Comparison of ENCODE assay signal across 8 cellular contexts in the genomic region with DNA sequence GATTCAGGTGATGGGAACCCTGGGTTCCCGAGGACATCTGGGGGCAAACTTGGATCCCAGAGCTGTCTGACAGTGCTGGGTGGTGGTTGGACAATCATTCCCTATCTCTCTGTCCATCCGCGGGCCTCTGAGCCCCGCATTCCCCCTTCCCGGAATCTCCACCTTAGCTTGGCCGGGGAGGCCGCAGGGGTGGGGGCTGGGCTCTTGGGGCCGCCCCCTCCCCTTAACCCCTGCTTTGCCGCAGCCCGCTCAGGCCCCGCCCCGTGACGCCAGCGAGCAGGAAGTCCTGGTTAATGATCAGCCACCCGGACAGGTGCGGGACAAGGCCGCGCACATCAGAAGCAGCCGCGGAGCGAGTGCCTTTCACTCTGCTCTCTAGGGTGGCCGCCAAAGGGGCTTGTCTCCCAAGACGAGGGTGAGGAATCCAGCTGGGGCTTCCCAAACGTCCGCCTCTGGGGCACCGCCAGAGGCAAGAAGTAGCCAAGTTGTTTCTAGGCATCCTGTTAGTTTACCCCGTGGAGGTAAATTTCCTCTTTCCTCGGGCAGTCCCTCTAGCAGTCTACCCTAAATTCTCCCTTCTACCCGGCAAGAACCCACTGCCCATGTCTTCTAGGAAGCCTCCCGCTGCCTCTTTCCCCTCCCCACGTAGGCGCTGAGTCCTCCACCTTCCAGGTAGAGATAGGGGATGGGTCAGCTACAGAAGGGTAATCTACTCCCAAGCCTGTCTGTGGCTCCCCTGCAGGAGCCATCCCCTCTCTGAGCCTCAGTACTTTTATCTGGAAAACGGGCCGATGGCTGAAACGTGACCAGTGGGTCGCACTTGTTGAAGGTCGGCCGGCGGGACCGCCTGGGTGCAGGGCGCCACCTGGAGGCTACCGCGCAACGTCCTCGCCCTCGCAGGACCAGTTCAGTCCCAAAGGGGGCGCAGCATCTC. TPM values are rescaled to one million over a fixed set of nuclear protein-coding genes. Genes with fewer than 3 reads are reported as not detected.
A peak's percentile ranks its signal among the peaks of the same experiment; 100 is the strongest.
DNase-seq lines count a peak whose midpoint lies in the region; ATAC-seq, FAIRE-seq and TF ChIP-seq lines count a peak whose summit lies in the region.

No MANE protein-coding gene starts in this region.

- peak overlapping the region; percentile 82 to 88 (median 86) for H3K4me3 Mint-ChIP-seq in nephron

- no peak for ATAC-seq in GM21423 (IDR thresholded peaks at IDR 0.05; ENCODE audit: unreplicated experiment)

- in situ Hi-C loops in G401 (cut with HindIII; ENCODE audit: low sequenced_read_pairs), result no loop called here

- FAIRE-seq in HTR-8/SVneo (lab: Jason Lieb, UNC), result peak; percentile 86

- peaks cover 8% of the 10 kb centered on the region for H3K27me3 Mint-ChIP-seq in nephron (ENCODE audit: low read depth)

- H3K27ac Mint-ChIP-seq in nephron, result peak overlapping the region; percentile 54 to 91 (median 86)

- H3K36me3 Mint-ChIP-seq in nephron (ENCODE audit: low read depth), result peaks cover 4% of the 10 kb centered on the region

- no peak overlapping the region for H3K4me3 ChIP-seq in fibroblast of pulmonary artery (replicated peaks; ENCODE audit: low read depth, low read length)

- H3K4me1 Mint-ChIP-seq in nephron, result peaks cover 39% of the 10 kb centered on the region

- peak; percentile 51 for DNase-seq in G401 (ENCODE audit: low spot score)
- DNase-seq in HTR-8/SVneo (ENCODE audit: insufficient read length, low spot score), result peak; percentile 81
- DNase-seq in RKO (ENCODE audit: low spot score), result peak; percentile 89
- peak; percentile 61 to 75 for DNase-seq in activated T-helper 1 cell treated with anti-CD3 and anti-CD28 coated beads, Interleukin-2, amount 50 U/mL, for 16 hours (ENCODE audit: low read depth in 1 of 2, low spot score in 1 of 2)
- peak; percentile 92 for DNase-seq in fibroblast of pulmonary artery (ENCODE audit: low read depth)
- peak; percentile 50 to 78 (median 76) for DNase-seq in stimulated activated naive CD4-positive, alpha-beta T cell (lab: John Stamatoyannopoulos, UW)

- TF ChIP-seq CTCF in fibroblast of pulmonary artery (IDR thresholded peaks at IDR 0.05; ENCODE audit: low read length, missing control alignments) (peak; percentile 99), nephron (IDR thresholded peaks at IDR 0.05; ENCODE audit: unreplicated experiment in 3 of 3) (peak; percentile 88 to 96 (median 94))

- no peaks in the 10 kb centered on the region for H3K9me3 Mint-ChIP-seq in nephron

RNA-seq across cellular contexts. Expression of gene IRF2BP1, which starts 3.0 kb away (rescaled TPM):
- total RNA-seq in G401 (2014; rRNA removed; shearing (Covaris generic)), result 38.3 and 43.4 TPM in 2 replicates

RNA-seq across cellular contexts. Expression of gene FOXA3, which starts 18.8 kb away (rescaled TPM):
- 4.5 and 5.5 TPM in 2 replicates for total RNA-seq in G401 (2014; rRNA removed; shearing (Covaris generic))

RNA-seq across cellular contexts. Expression of gene MYPOP, which starts 19.5 kb away (rescaled TPM):
- total RNA-seq in G401 (2014; rRNA removed; shearing (Covaris generic)), result 0.12 and 1.9 TPM in 2 replicates

RNA-seq across cellular contexts. Expression of gene SYMPK, which starts 20.0 kb away (rescaled TPM):
- total RNA-seq in G401 (2014; rRNA removed; shearing (Covaris generic)), result 131 and 136 TPM in 2 replicates

RNA-seq across cellular contexts. Expression of gene NANOS2, which starts 31.7 kb away (rescaled TPM):
- 0.07 TPM in 1 of 2 replicates, not detected in the other for total RNA-seq in G401 (2014; rRNA removed; shearing (Covaris generic))
